8 cellular contexts compared by ENCODE assay signal in the genomic region with DNA sequence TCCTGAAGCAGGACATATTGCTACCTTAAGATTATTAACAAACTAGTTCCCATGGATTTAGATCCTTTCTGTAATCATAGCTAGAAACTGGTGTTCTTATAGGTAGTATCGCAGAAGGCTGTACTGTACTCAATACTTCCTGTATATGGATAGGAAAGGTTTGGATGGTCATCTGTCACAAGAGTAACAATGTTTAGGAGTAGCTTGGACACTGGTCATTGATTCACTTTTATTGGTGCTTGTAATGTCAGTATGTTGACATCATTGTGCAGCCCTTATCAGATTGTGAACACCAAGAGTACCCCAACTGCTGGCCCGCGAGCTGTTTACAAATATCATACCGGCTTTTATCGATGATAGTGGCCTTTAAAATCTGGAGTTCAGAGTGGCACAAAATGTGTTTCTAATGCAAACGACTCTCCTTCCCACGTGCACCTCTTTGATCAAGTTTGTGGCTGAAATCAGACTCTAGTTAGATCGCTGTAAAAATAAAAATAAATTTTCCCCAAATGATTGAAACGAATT. TPM values are rescaled to one million over a fixed set of nuclear protein-coding genes. Genes with fewer than 3 reads are reported as not detected.
DNase-seq lines count a peak whose midpoint lies in the region; ATAC-seq and TF ChIP-seq lines count a peak whose summit lies in the region.

No MANE protein-coding gene starts in this region.

- no peak for ATAC-seq in heart left ventricle
- no peak for ATAC-seq in body of pancreas
- ATAC-seq in omental fat pad (ENCODE audit: low FRiP score), result no peak

- POLR2A ChIA-PET in HEK293T (lab: Yijun Ruan, JAX), result no interaction called here

- peaks cover 0 to 27% (median 17%) of the 10 kb centered on the region in 12 donors for H3K4me1 ChIP-seq in heart left ventricle
- peaks cover 23% of the 10 kb centered on the region for H3K4me1 ChIP-seq in body of pancreas
- no peaks in the 10 kb centered on the region for H3K4me1 ChIP-seq in mesodermal cell (ENCODE audit: control insufficient read depth, insufficient read depth, low read length, poor library complexity, severe bottlenecking)

- CTCF ChIA-PET in HEK293T (lab: Yijun Ruan, JAX), result no interaction called here

- peak overlapping the region; percentile 70 to 97 (median 89) for H3K4me3 ChIP-seq in heart left ventricle
- no peak overlapping the region for H3K4me3 ChIP-seq in body of pancreas
- peak overlapping the region; percentile 72 for H3K4me3 ChIP-seq in mesodermal cell (ENCODE audit: extremely low read depth, insufficient read depth, low read length, poor library complexity, severe bottlenecking)

- TF ChIP-seq POLR2A in heart left ventricle (IDR thresholded peaks at IDR 0.05) (no peak), body of pancreas (IDR thresholded peaks at IDR 0.05) (no peak)

- H3K36me3 ChIP-seq in heart left ventricle (no peaks in the 10 kb centered on the region), body of pancreas (replicated peaks in 1 of 2; ENCODE audit: insufficient read depth in 1 of 2, low read depth in 2 of 2) (no peaks in the 10 kb centered on the region), mesodermal cell (ENCODE audit: control insufficient read depth, insufficient read depth, low read length) (no peaks in the 10 kb centered on the region)

- WGBS in heart left ventricle, 4 donors, result 35 to 41% (median 40%) methylated on average over 9 of the region's 9 CpGs
- WGBS in body of pancreas, 2 donors, result 33 to 35% methylated on average over 9 of the region's 9 CpGs
- 65 to 96% methylated on average over 5 to 6 of the region's 9 CpGs for WGBS in mesodermal cell (ENCODE audit: insufficient coverage in 2 of 2), 2 experiments

- DNase-seq in heart left ventricle, result no peak
- no peak for DNase-seq in cardiac septum (ENCODE audit: low spot score)
- DNase-seq in body of pancreas, result no peak
- no peak for DNase-seq in OCI-M2 (lab: John Stamatoyannopoulos, UW; ENCODE audit: unreplicated experiment)
- DNase-seq in HEK293T (ENCODE audit: extremely low spot score), result no peak
- DNase-seq in D341Med (ENCODE audit: low spot score), result no peak
- no peak for DNase-seq in omental fat pad (ENCODE audit: low spot score)

- TF ChIP-seq CTCF in heart left ventricle (IDR thresholded peaks at IDR 0.05), result no peak
- no peak for TF ChIP-seq CTCF in body of pancreas (IDR thresholded peaks at IDR 0.05)
- TF ChIP-seq CTCF in omental fat pad (IDR thresholded peaks at IDR 0.05), result no peak

- H3K9me3 ChIP-seq in heart left ventricle (no peaks in the 10 kb centered on the region), body of pancreas (no peaks in the 10 kb centered on the region), mesodermal cell (ENCODE audit: control insufficient read depth, low read length) (no peaks in the 10 kb centered on the region)

- intact Hi-C loops in heart left ventricle (cut with DNase I) (loop anchor here in 6 of 10 donors (2.0 to 10.0 kb wide), 8 partner anchors 31 to 244 kb away; a partner anchor contains a TSS), cardiac septum (cut with DNase I) (loop anchor here (10.0 kb wide), 1 partner anchor 69 kb away; no protein-coding TSS in a partner anchor), body of pancreas (cut with DNase I) (no loop called here)

- peaks cover 0 to 3% (median 0%) of the 10 kb centered on the region in 9 donors for H3K27me3 ChIP-seq in heart left ventricle
- H3K27me3 ChIP-seq in body of pancreas, result no peaks in the 10 kb centered on the region

- H3K27ac ChIP-seq in heart left ventricle, result peak overlapping the region in 11 of 12 donors; percentile 86 to 97 (median 94)
- H3K27ac ChIP-seq in body of pancreas, result peak overlapping the region in 3 of 4 donors; percentile 88 to 94 (median 89)
- no peak overlapping the region for H3K27ac ChIP-seq in mesodermal cell (ENCODE audit: low read depth, low read length, severe bottlenecking)

TF ChIP-seq in HEK293T, 16 proteins besides CTCF, POLR2A, EP300 and RAD21:
- TF ChIP-seq, protein P1, sequence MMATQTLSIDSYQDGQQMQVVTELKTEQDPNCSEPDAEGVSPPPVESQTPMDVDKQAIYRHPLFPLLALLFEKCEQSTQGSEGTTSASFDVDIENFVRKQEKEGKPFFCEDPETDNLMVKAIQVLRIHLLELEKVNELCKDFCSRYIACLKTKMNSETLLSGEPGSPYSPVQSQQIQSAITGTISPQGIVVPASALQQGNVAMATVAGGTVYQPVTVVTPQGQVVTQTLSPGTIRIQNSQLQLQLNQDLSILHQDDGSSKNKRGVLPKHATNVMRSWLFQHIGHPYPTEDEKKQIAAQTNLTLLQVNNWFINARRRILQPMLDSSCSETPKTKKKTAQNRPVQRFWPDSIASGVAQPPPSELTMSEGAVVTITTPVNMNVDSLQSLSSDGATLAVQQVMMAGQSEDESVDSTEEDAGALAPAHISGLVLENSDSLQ (IDR thresholded peaks at IDR 0.05), result no peak
- TF ChIP-seq BHLHE40 (IDR thresholded peaks at IDR 0.05; ENCODE audit: borderline replicate concordance) (no peak), ARNT (IDR thresholded peaks at IDR 0.05) (no peak), SUZ12 (IDR thresholded peaks at IDR 0.05) (no peak), HDGF (IDR thresholded peaks at IDR 0.05; ENCODE audit: borderline replicate concordance) (no peak), LEF1 (IDR thresholded peaks at IDR 0.05; ENCODE audit: borderline replicate concordance) (no peak)

RNA-seq across cellular contexts. Expression of a gene that starts 0.6 kb away (rescaled TPM):
- total RNA-seq in heart left ventricle (10 to 100 TPM in 4 of 9 donors, 1 to 10 TPM in 5; 8.4 to 11.6 (median 9.9) TPM), cardiac septum (12.4 TPM), body of pancreas (10 to 100 TPM; 12.7 to 13.8 TPM), omental fat pad (10 to 100 TPM; 11.7 to 16.6 (median 13.0) TPM)
- 10 to 100 TPM in 1 of 2 donors, 1 to 10 TPM in 1; 5.3 to 12.4 TPM for polyA plus RNA-seq in heart left ventricle
- polyA plus RNA-seq in mesodermal cell (2013, experiment 1 of 2), result 26.9 TPM
- 28.8 TPM for polyA plus RNA-seq in mesodermal cell (2013, experiment 2 of 2)

RNA-seq across cellular contexts. Expression of a gene that starts 31.2 kb away (rescaled TPM):
- 10 to 100 TPM; 13.9 to 38.2 (median 23.8) TPM for total RNA-seq in heart left ventricle
- polyA plus RNA-seq in heart left ventricle, result 10 to 100 TPM in 1 of 2 donors, 1 to 10 TPM in 1; 8.6 to 33.5 TPM
- total RNA-seq in cardiac septum, result 29.6 TPM
- 10 to 100 TPM in 1 of 2 donors, 1 to 10 TPM in 1; 6.9 to 13.0 TPM for total RNA-seq in body of pancreas
- 20.9 TPM for polyA plus RNA-seq in mesodermal cell (2013, experiment 1 of 2)
- polyA plus RNA-seq in mesodermal cell (2013, experiment 2 of 2), result 24.6 TPM
- total RNA-seq in omental fat pad, result 10 to 100 TPM; 27.0 to 33.7 (median 27.5) TPM

Comparison
In these comparisons a context has a peak if more than half of its experiments do, and no peak if none do; other contexts are left out.
1. H3K4me3 ChIP-seq: peak in heart left ventricle (12 of 12) and mesodermal cell (single experiment); none in body of pancreas (0 of 2).